ENCODE assay signal across 31 cellular contexts in the genomic region with DNA sequence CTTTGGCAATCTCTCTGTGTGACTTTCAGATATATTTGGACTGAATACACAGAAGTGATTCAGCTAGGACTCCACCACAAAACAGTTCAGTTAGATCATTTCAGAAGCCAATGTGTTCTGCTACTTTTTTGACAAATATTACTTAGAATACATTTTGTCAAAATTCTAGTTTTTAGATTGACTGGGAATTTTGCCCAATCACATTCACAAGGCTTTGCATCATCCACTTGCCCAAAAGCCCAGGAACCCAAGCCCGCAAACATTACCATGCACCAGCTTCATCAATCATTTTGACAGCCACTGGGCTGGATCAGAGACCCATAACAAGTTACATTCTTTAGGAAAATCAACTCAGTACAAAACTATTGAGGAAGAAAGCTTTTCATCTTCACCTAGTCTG.
DNase-seq lines count a peak whose midpoint lies in the region; TF ChIP-seq lines count a peak whose summit lies in the region.
"Had no signal": no experiment of that assay in that cellular context is flagged by ENCODE, and none has a peak within 500 bp of the region (broad histone marks: within the 10 kb centered on the region; RNA-seq: fewer than 3 reads in every experiment).

No MANE protein-coding gene starts in this region.

- no peaks in the 10 kb centered on the region for H3K36me3 Mint-ChIP-seq in MCF 10A (ENCODE audit: insufficient read depth, unreplicated experiment)
- H3K36me3 Mint-ChIP-seq: activated naive CD4-positive, alpha-beta T cell treated with anti-CD3 and anti-CD28 coated beads, Interleukin-2, amount 10 ng/mL, durations not matched to agents 7 days and 5 days; naive B cell had no signal

- H3K4me3 Mint-ChIP-seq in MCF 10A (ENCODE audit: unreplicated experiment): no peak overlapping the region
- H3K4me3 Mint-ChIP-seq: activated CD4-positive, alpha-beta T cell treated with anti-CD3 and anti-CD28 coated beads for 36 hours; activated CD8-positive, alpha-beta T cell treated with anti-CD3 and anti-CD28 coated beads, Interleukin-2, amount 10 ng/mL, durations not matched to agents 7 days and 5 days; activated naive CD4-positive, alpha-beta T cell treated with anti-CD3 and anti-CD28 coated beads, Interleukin-2, amount 10 ng/mL, durations not matched to agents 7 days and 5 days; naive B cell had no signal

- H3K4me1 Mint-ChIP-seq in MCF 10A (ENCODE audit: insufficient read depth, unreplicated experiment): peaks cover 10% of the 10 kb centered on the region
- H3K4me1 Mint-ChIP-seq: activated CD4-positive, alpha-beta T cell treated with anti-CD3 and anti-CD28 coated beads for 36 hours; activated naive CD4-positive, alpha-beta T cell treated with anti-CD3 and anti-CD28 coated beads, Interleukin-2, amount 10 ng/mL, durations not matched to agents 7 days and 5 days; naive B cell had no signal

- no TSS peak for BruUV-seq in MCF 10A (replicated peaks; lab: Mats Ljungman, UMichigan)

- peak; percentile 15 for DNase-seq in MCF 10A (ENCODE audit: unreplicated experiment)
- no peak for DNase-seq in breast epithelium (ENCODE audit: low spot score in 2 of 2)
- peak; percentile 92 for DNase-seq in astrocyte of the cerebellum (ENCODE audit: low read depth)
- peak; percentile 8 for DNase-seq in iPS-NIHi11 (ENCODE audit: low spot score)
- DNase-seq in OCI-M2 (lab: John Stamatoyannopoulos, UW; ENCODE audit: unreplicated experiment): no peak
- no peak for DNase-seq in thyroid gland
- DNase-seq in LoVo (ENCODE audit: low spot score): no peak
- DNase-seq in stimulated activated naive CD4-positive, alpha-beta T cell treated with Interleukin-2 at 50 U/mL for 16 hours (lab: John Stamatoyannopoulos, UW): no peak
- DNase-seq: 8988T; activated CD4-positive, alpha-beta T cell treated with anti-CD3 and anti-CD28 coated beads for 36 hours; activated CD8-positive, alpha-beta T cell treated with anti-CD3 and anti-CD28 coated beads, Interleukin-2, amount 10 ng/mL, durations not matched to agents 7 days and 5 days; activated naive CD4-positive, alpha-beta T cell treated with anti-CD3 and anti-CD28 coated beads, Interleukin-2, amount 10 ng/mL, durations not matched to agents 7 days and 5 days; adrenal gland; colonic mucosa; effector memory CD4-positive, alpha-beta T cell; erythroblast; GM23248; heart left ventricle; kidney; lower lobe of right lung; MG63; midbrain; naive B cell; NCI-H1105 treated with DMSO at 0.1 percent for 48 hours; NCI-H1930; Right ventricle myocardium superior; stimulated activated CD8-positive, alpha-beta memory T cell treated with anti-CD3 and anti-CD28 coated beads, Interleukin-4, amount 100 ng/mL, for 48 hours; stomach; transverse colon had no signal

- POLR2A ChIA-PET in MCF 10A (lab: Yijun Ruan, JAX): interaction anchor here (1.2 kb wide), 2 partner anchors 16 to 23 kb away, joined by 3 read pairs; no protein-coding TSS in a partner anchor

- H3K27ac Mint-ChIP-seq in MCF 10A (ENCODE audit: low read depth, unreplicated experiment): no peak overlapping the region
- H3K27ac Mint-ChIP-seq: activated CD4-positive, alpha-beta T cell treated with anti-CD3 and anti-CD28 coated beads for 36 hours; activated CD8-positive, alpha-beta T cell treated with anti-CD3 and anti-CD28 coated beads, Interleukin-2, amount 10 ng/mL, durations not matched to agents 7 days and 5 days; activated naive CD4-positive, alpha-beta T cell treated with anti-CD3 and anti-CD28 coated beads, Interleukin-2, amount 10 ng/mL, durations not matched to agents 7 days and 5 days; naive B cell had no signal

- CTCF ChIA-PET in MCF 10A (lab: Yijun Ruan, JAX): interaction anchor here (0.8 kb wide), 1 partner anchor 1419 kb away, joined by 3 read pairs; no protein-coding TSS in a partner anchor

- no peaks in the 10 kb centered on the region for H3K27me3 ChIP-seq in breast epithelium
- no peaks in the 10 kb centered on the region for H3K27me3 ChIP-seq in thyroid gland
- H3K27me3 ChIP-seq: adrenal gland, colonic mucosa, foreskin keratinocyte, heart left ventricle, MG63, stomach, transverse colon had no signal

- H3K4me3 ChIP-seq in breast epithelium (no peak overlapping the region), astrocyte of the cerebellum (ENCODE audit: low read depth, low read length) (no peak overlapping the region), thyroid gland (replicated peaks in 1 of 3) (no peak overlapping the region)
- H3K4me3 ChIP-seq: adrenal gland, colonic mucosa, GM23248, heart left ventricle, lower lobe of right lung, MG63, prostate gland, stomach, transverse colon had no signal

- H3K9me3 ChIP-seq in breast epithelium (no peaks in the 10 kb centered on the region), thyroid gland (no peaks in the 10 kb centered on the region)
- H3K9me3 ChIP-seq: adrenal gland, colonic mucosa, lower lobe of right lung, MG63, prostate gland, stomach, transverse colon had no signal

- no peaks in the 10 kb centered on the region for H3K4me1 ChIP-seq in breast epithelium
- no peaks in the 10 kb centered on the region for H3K4me1 ChIP-seq in thyroid gland
- H3K4me1 ChIP-seq: adrenal gland, colonic mucosa, foreskin keratinocyte, heart left ventricle, lower lobe of right lung, prostate gland, stomach, transverse colon had no signal

- H3K9me3 Mint-ChIP-seq in MCF 10A (ENCODE audit: unreplicated experiment): peaks cover 14% of the 10 kb centered on the region
- H3K9me3 Mint-ChIP-seq: activated naive CD4-positive, alpha-beta T cell treated with anti-CD3 and anti-CD28 coated beads, Interleukin-2, amount 10 ng/mL, durations not matched to agents 7 days and 5 days had no signal

- H3K27ac ChIP-seq in breast epithelium (no peak overlapping the region), thyroid gland (no peak overlapping the region)
- H3K27ac ChIP-seq: adrenal gland, colonic mucosa, foreskin keratinocyte, GM23248, heart left ventricle, lower lobe of right lung, prostate gland, stomach, transverse colon had no signal

- TF ChIP-seq POLR2A in breast epithelium (IDR thresholded peaks at IDR 0.05): no peak
- TF ChIP-seq POLR2A in thyroid gland (IDR thresholded peaks at IDR 0.05): no peak

- TF ChIP-seq CTCF in MCF 10A (IDR thresholded peaks at IDR 0.05; ENCODE audit: unreplicated experiment): no peak
- no peak for TF ChIP-seq CTCF in breast epithelium (IDR thresholded peaks at IDR 0.05)
- TF ChIP-seq CTCF in astrocyte of the cerebellum (IDR thresholded peaks at IDR 0.05; ENCODE audit: low read depth, low read length, missing control alignments): no peak
- TF ChIP-seq CTCF in thyroid gland (IDR thresholded peaks at IDR 0.05): no peak

- intact Hi-C loops in MCF 10A (cut with micrococcal nuclease) (no loop called here), breast epithelium (cut with DNase I; ENCODE audit: low total_unique reads) (no loop called here), thyroid gland (cut with DNase I) (no loop called here)

- H3K36me3 ChIP-seq in breast epithelium: no peaks in the 10 kb centered on the region
- no peaks in the 10 kb centered on the region for H3K36me3 ChIP-seq in thyroid gland
- H3K36me3 ChIP-seq: adrenal gland, colonic mucosa, heart left ventricle, lower lobe of right lung, MG63, prostate gland, stomach, transverse colon had no signal

- in situ Hi-C loops in astrocyte of the cerebellum (cut with HindIII; ENCODE audit: low sequenced_read_pairs): no loop called here

- 71 to 85% methylated on average over 1 of the region's 1 CpG for WGBS in thyroid gland, 2 donors

- H3K27me3 Mint-ChIP-seq in MCF 10A (ENCODE audit: insufficient read depth, unreplicated experiment): no peaks in the 10 kb centered on the region
- H3K27me3 Mint-ChIP-seq: activated CD4-positive, alpha-beta T cell treated with anti-CD3 and anti-CD28 coated beads for 36 hours; activated naive CD4-positive, alpha-beta T cell treated with anti-CD3 and anti-CD28 coated beads, Interleukin-2, amount 10 ng/mL, durations not matched to agents 7 days and 5 days; naive B cell had no signal

Comparison
In these comparisons a context has a peak if more than half of its experiments do, and no peak if none do; other contexts are left out.
1. DNase-seq: peak in MCF 10A (single experiment), astrocyte of the cerebellum (single experiment) and iPS-NIHi11 (single experiment); none in breast epithelium (0 of 2), OCI-M2 (single experiment), thyroid gland (0 of 2), LoVo (single experiment) and stimulated activated naive CD4-positive, alpha-beta T cell treated with Interleukin-2 at 50 U/mL for 16 hours (single experiment).